In genomic region chr10:8051851-8052257, GRCh38 we compare ENCODE assay signal across 12 cellular contexts. TPM values are rescaled to one million over a fixed set of nuclear protein-coding genes. Genes with fewer than 3 reads are reported as not detected.
DNase-seq lines count a peak whose midpoint lies in the region; ATAC-seq and TF ChIP-seq lines count a peak whose summit lies in the region.
"Had no signal": no experiment of that assay in that cellular context is flagged by ENCODE, and none has a peak within 500 bp of the region (broad histone marks: within the 10 kb centered on the region; RNA-seq: fewer than 3 reads in every experiment).

No MANE protein-coding gene starts in this region.

- H3K36me3 ChIP-seq in iPS-20b (ENCODE audit: insufficient read depth, low read depth, low read length) (no peaks in the 10 kb centered on the region), uterus (no peaks in the 10 kb centered on the region)

- H3K27me3 ChIP-seq in iPS-20b (ENCODE audit: insufficient read depth, low read length) = peaks cover 99% of the 10 kb centered on the region
- peaks cover 38 to 53% of the 10 kb centered on the region in 2 donors for H3K27me3 ChIP-seq in uterus

- H3K27ac Mint-ChIP-seq in activated naive CD4-positive, alpha-beta T cell treated with anti-CD3 and anti-CD28 coated beads, Interleukin-2, amount 10 ng/mL, durations not matched to agents 7 days and 5 days = peak overlapping the region; percentile 83
- peak overlapping the region; percentile 73 for H3K27ac Mint-ChIP-seq in activated CD8-positive, alpha-beta T cell treated with anti-CD3 and anti-CD28 coated beads, Interleukin-2, amount 10 ng/mL, durations not matched to agents 7 days and 5 days
- H3K27ac Mint-ChIP-seq in stimulated activated effector memory CD8-positive, alpha-beta T cell treated with anti-CD3 and anti-CD28 coated beads, Interleukin-12 subunit alpha, Interleukin-12 subunit beta, amount 100 ng/mL, for 72 hours = peak overlapping the region; percentile 9

- POLR2A ChIA-PET in activated CD8-positive, alpha-beta T cell treated with anti-CD3 and anti-CD28 coated beads, Interleukin-2, amount 10 ng/mL, durations not matched to agents 7 days and 5 days (lab: Charles Lee) = interaction anchor here (1.5 to 1.7 kb wide), 2 partner anchors 8 to 280 kb away, joined by 4 to 7 read pairs; no protein-coding TSS in a partner anchor

- no peak overlapping the region for H3K27ac ChIP-seq in iPS-20b (ENCODE audit: low read length)
- no peak overlapping the region for H3K27ac ChIP-seq in uterus

- intact Hi-C loops in uterus (cut with DNase I; ENCODE audit: low total_unique reads) = no loop called here

- no peak for TF ChIP-seq POLR2A in uterus (IDR thresholded peaks at IDR 0.05)

- H3K9ac ChIP-seq in iPS-20b (ENCODE audit: low read depth, low read length) = no peak overlapping the region

- no peak for DNase-seq in activated naive CD4-positive, alpha-beta T cell treated with anti-CD3 and anti-CD28 coated beads, Interleukin-2, amount 10 ng/mL, durations not matched to agents 7 days and 5 days
- DNase-seq in activated naive CD4-positive, alpha-beta T cell (lab: John Stamatoyannopoulos, UW) = no peak
- DNase-seq in activated CD8-positive, alpha-beta T cell treated with anti-CD3 and anti-CD28 coated beads, Interleukin-2, amount 10 ng/mL, durations not matched to agents 7 days and 5 days = no peak
- DNase-seq in stimulated activated effector memory CD8-positive, alpha-beta T cell treated with anti-CD3 and anti-CD28 coated beads, Interleukin-12 subunit alpha, Interleukin-12 subunit beta, amount 100 ng/mL, for 72 hours (ENCODE audit: low spot score in 2 of 2) = no peak
- no peak for DNase-seq in uterus
- DNase-seq: amniotic stem cell, left colon, NCI-H1436 treated with DMSO at 0.1 percent for 48 hours had no signal

- H3K4me3 ChIP-seq in iPS-20b (ENCODE audit: low read length) (peak overlapping the region; percentile 51), uterus (no peak overlapping the region)

- H3K4me3 Mint-ChIP-seq in activated naive CD4-positive, alpha-beta T cell treated with anti-CD3 and anti-CD28 coated beads, Interleukin-2, amount 10 ng/mL, durations not matched to agents 7 days and 5 days = peak overlapping the region; percentile 61
- peak overlapping the region; percentile 97 for H3K4me3 Mint-ChIP-seq in activated CD8-positive, alpha-beta T cell treated with anti-CD3 and anti-CD28 coated beads, Interleukin-2, amount 10 ng/mL, durations not matched to agents 7 days and 5 days
- peak overlapping the region; percentile 81 for H3K4me3 Mint-ChIP-seq in stimulated activated effector memory CD8-positive, alpha-beta T cell treated with anti-CD3 and anti-CD28 coated beads, Interleukin-12 subunit alpha, Interleukin-12 subunit beta, amount 100 ng/mL, for 72 hours

- CTCF ChIA-PET in activated naive CD4-positive, alpha-beta T cell treated with anti-CD3 and anti-CD28 coated beads, Interleukin-2, amount 10 ng/mL, durations not matched to agents 7 days and 5 days (lab: Charles Lee) = interaction anchor here (1.0 to 2.1 kb wide), 5 partner anchors 10 to 423 kb away, joined by 3 to 8 read pairs (median 4); no protein-coding TSS in a partner anchor
- CTCF ChIA-PET in activated CD8-positive, alpha-beta T cell treated with anti-CD3 and anti-CD28 coated beads, Interleukin-2, amount 10 ng/mL, durations not matched to agents 7 days and 5 days (lab: Charles Lee) = interaction anchor here (1.0 to 1.6 kb wide), 4 partner anchors 9 to 421 kb away, joined by 3 to 9 read pairs (median 4); no protein-coding TSS in a partner anchor

- no peak for TF ChIP-seq CTCF in uterus (IDR thresholded peaks at IDR 0.05)

- peaks cover 39% of the 10 kb centered on the region for H3K4me1 Mint-ChIP-seq in activated naive CD4-positive, alpha-beta T cell treated with anti-CD3 and anti-CD28 coated beads, Interleukin-2, amount 10 ng/mL, durations not matched to agents 7 days and 5 days
- H3K4me1 Mint-ChIP-seq in activated CD8-positive, alpha-beta T cell treated with anti-CD3 and anti-CD28 coated beads, Interleukin-2, amount 10 ng/mL, durations not matched to agents 7 days and 5 days (ENCODE audit: low read depth) = peaks cover 35% of the 10 kb centered on the region
- peaks cover 52% of the 10 kb centered on the region for H3K4me1 Mint-ChIP-seq in stimulated activated effector memory CD8-positive, alpha-beta T cell treated with anti-CD3 and anti-CD28 coated beads, Interleukin-12 subunit alpha, Interleukin-12 subunit beta, amount 100 ng/mL, for 72 hours

- H3K27me3 Mint-ChIP-seq in activated naive CD4-positive, alpha-beta T cell treated with anti-CD3 and anti-CD28 coated beads, Interleukin-2, amount 10 ng/mL, durations not matched to agents 7 days and 5 days = peaks cover 75% of the 10 kb centered on the region
- H3K27me3 Mint-ChIP-seq in activated CD8-positive, alpha-beta T cell treated with anti-CD3 and anti-CD28 coated beads, Interleukin-2, amount 10 ng/mL, durations not matched to agents 7 days and 5 days (ENCODE audit: low read depth) = peaks cover 45% of the 10 kb centered on the region

- H3K4me1 ChIP-seq in iPS-20b (ENCODE audit: insufficient read depth, low read length) (peaks cover 24% of the 10 kb centered on the region; the same call in 1 of the 2 replicates), uterus (peaks cover 0 to 31% of the 10 kb centered on the region in 2 donors)

- ATAC-seq in activated CD8-positive, alpha-beta T cell treated with anti-CD3 and anti-CD28 coated beads, Interleukin-2, amount 10 ng/mL, durations not matched to agents 7 days and 5 days = no peak
- no peak for ATAC-seq in stimulated activated effector memory CD8-positive, alpha-beta T cell treated with anti-CD3 and anti-CD28 coated beads, Interleukin-12 subunit alpha, Interleukin-12 subunit beta, amount 100 ng/mL, for 72 hours
- ATAC-seq in HG03460 (IDR thresholded peaks at IDR 0.05; ENCODE audit: unreplicated experiment) = no peak
- ATAC-seq in HG03432 (IDR thresholded peaks at IDR 0.05; ENCODE audit: unreplicated experiment) = no peak
- ATAC-seq: left colon, sciatic nerve had no signal

- no peaks in the 10 kb centered on the region for H3K9me3 Mint-ChIP-seq in activated naive CD4-positive, alpha-beta T cell treated with anti-CD3 and anti-CD28 coated beads, Interleukin-2, amount 10 ng/mL, durations not matched to agents 7 days and 5 days
- H3K9me3 Mint-ChIP-seq in activated CD8-positive, alpha-beta T cell treated with anti-CD3 and anti-CD28 coated beads, Interleukin-2, amount 10 ng/mL, durations not matched to agents 7 days and 5 days (ENCODE audit: insufficient read depth) = no peaks in the 10 kb centered on the region
- H3K9me3 Mint-ChIP-seq in stimulated activated effector memory CD8-positive, alpha-beta T cell treated with anti-CD3 and anti-CD28 coated beads, Interleukin-12 subunit alpha, Interleukin-12 subunit beta, amount 100 ng/mL, for 72 hours = no peaks in the 10 kb centered on the region

- H3K9me3 ChIP-seq in iPS-20b (ENCODE audit: insufficient read depth, low read depth, low read length) = no peaks in the 10 kb centered on the region
- H3K9me3 ChIP-seq in uterus = no peaks in the 10 kb centered on the region

- H3K36me3 Mint-ChIP-seq in activated naive CD4-positive, alpha-beta T cell treated with anti-CD3 and anti-CD28 coated beads, Interleukin-2, amount 10 ng/mL, durations not matched to agents 7 days and 5 days = peaks cover 14% of the 10 kb centered on the region
- H3K36me3 Mint-ChIP-seq in activated CD8-positive, alpha-beta T cell treated with anti-CD3 and anti-CD28 coated beads, Interleukin-2, amount 10 ng/mL, durations not matched to agents 7 days and 5 days (ENCODE audit: low read depth) = peaks cover 17% of the 10 kb centered on the region
- peaks cover 40% of the 10 kb centered on the region for H3K36me3 Mint-ChIP-seq in stimulated activated effector memory CD8-positive, alpha-beta T cell treated with anti-CD3 and anti-CD28 coated beads, Interleukin-12 subunit alpha, Interleukin-12 subunit beta, amount 100 ng/mL, for 72 hours

RNA-seq across cellular contexts. Expression of gene GATA3, which starts 2.6 kb away (rescaled TPM):
- total RNA-seq in activated CD8-positive, alpha-beta T cell treated with anti-CD3 and anti-CD28 coated beads, Interleukin-2, amount 10 ng/mL, durations not matched to agents 7 days and 5 days = 10 to 100 TPM; 42.5 to 44.9 TPM
- total RNA-seq in uterus = 1 to 10 TPM in 1 of 4 donors, under 1 TPM in 1, not detected in 2; 0.28 to 2.1 TPM

Comparison
In these comparisons a context has a peak if more than half of its experiments do, and no peak if none do; other contexts are left out.
1. H3K27ac Mint-ChIP-seq: peak in every context shown above with its lines; median percentile 83 in activated naive CD4-positive, alpha-beta T cell treated with anti-CD3 and anti-CD28 coated beads, Interleukin-2, amount 10 ng/mL, durations not matched to agents 7 days and 5 days; 73 in activated CD8-positive, alpha-beta T cell treated with anti-CD3 and anti-CD28 coated beads, Interleukin-2, amount 10 ng/mL, durations not matched to agents 7 days and 5 days; 9 in stimulated activated effector memory CD8-positive, alpha-beta T cell treated with anti-CD3 and anti-CD28 coated beads, Interleukin-12 subunit alpha, Interleukin-12 subunit beta, amount 100 ng/mL, for 72 hours.
2. RNA of gene GATA3, which starts 2.6 kb away (total RNA-seq): 42.5 to 44.9 TPM in activated CD8-positive, alpha-beta T cell treated with anti-CD3 and anti-CD28 coated beads, Interleukin-2, amount 10 ng/mL, durations not matched to agents 7 days and 5 days; 0.28 to 2.1 TPM in uterus; every median in the first group is over 10 times any median in the second.
3. Peak in every context shown above with its lines, with median percentiles within 50 percentile points of each other: H3K4me3 Mint-ChIP-seq.